In genomic region chr7:132022188-132022587, GRCh38 we compare ENCODE assay signal across 24 cellular contexts.
DNase-seq lines count a peak whose midpoint lies in the region; ATAC-seq, FAIRE-seq and TF ChIP-seq lines count a peak whose summit lies in the region.
"Had no signal": no experiment of that assay in that cellular context is flagged by ENCODE, and none has a peak within 500 bp of the region (broad histone marks: within the 10 kb centered on the region; RNA-seq: fewer than 3 reads in every experiment).

No MANE protein-coding gene starts in this region.

- no peak for TF ChIP-seq RAD21 in K562 (CRISPR knock-in tag; conservative IDR thresholded peaks at IDR 0.05 in 1 of 2, IDR thresholded peaks at IDR 0.05 in 1 of 2)

- TF ChIP-seq EP300 in K562 (IDR thresholded peaks at IDR 0.05; ENCODE audit: low read length): no peak

- H3K4me1 ChIP-seq in K562 (replicated peaks in 1 of 2; ENCODE audit: control insufficient read depth in 2 of 2, insufficient read depth in 2 of 2, low read length in 2 of 2): no peaks in the 10 kb centered on the region
- H3K4me1 ChIP-seq: BLaER1 had no signal

- no peak overlapping the region for H3K4me3 ChIP-seq in K562
- H3K4me3 ChIP-seq: A549, BLaER1, GM12878 had no signal

- no peak overlapping the region for H3K4me2 ChIP-seq in K562 (ENCODE audit: insufficient read depth, low read length)
- H3K4me2 ChIP-seq: A549, BLaER1 had no signal

- WGBS in K562 (ENCODE audit: insufficient coverage, low coverage, missing lambda C conversion rate): 0% methylated on average over 1 of the region's 1 CpG

- no peak for TF ChIP-seq POLR2A in K562 (conservative IDR thresholded peaks at IDR 0.05)

- no peak overlapping the region for H3K9ac ChIP-seq in K562 (ENCODE audit: insufficient read depth in 1 of 2, low read depth in 2 of 2, low read length in 2 of 2)
- H3K9ac ChIP-seq: BLaER1 had no signal

- DNase-seq in DMS 273 (lab: John Stamatoyannopoulos, UW; ENCODE audit: unreplicated experiment) (peak; percentile 15), DMS 273 treated with DMSO at 0.1 percent for 48 hours (lab: John Stamatoyannopoulos, UW) (no peak), NAMALWA (ENCODE audit: low spot score) (peak; percentile 17), K562 (ENCODE audit: extremely low read depth in 1 of 4, low spot score in 3 of 4) (no peak), GM20000 (ENCODE audit: low spot score) (no peak), OCI-M1 (lab: John Stamatoyannopoulos, UW) (no peak)
- DNase-seq: BE2C; C1 segment of cervical spinal cord; CD4-positive, alpha-beta memory T cell; CD4-positive, CD25-positive, alpha-beta regulatory T cell; CD8-positive, alpha-beta memory T cell; COR-L47; DMS153; DMS53; DMS79; DND-41; EL; GDM1 had no signal

- no peaks in the 10 kb centered on the region for H3K9me1 ChIP-seq in K562 (ENCODE audit: control insufficient read depth, insufficient read depth, low read length)

- H3K79me2 ChIP-seq in K562 (ENCODE audit: control insufficient read depth, insufficient read depth, low read length): no peaks in the 10 kb centered on the region

- BruUV-seq in K562 (replicated peaks; lab: Mats Ljungman, UMichigan): no TSS peak

- no peak for FAIRE-seq in K562 (lab: Jason Lieb, UNC)
- FAIRE-seq: A549, GM12878, GM12892, GM18507 had no signal

- H3K36me3 ChIP-seq in K562 (ENCODE audit: control insufficient read depth, insufficient read depth, low read length): no peaks in the 10 kb centered on the region
- H3K36me3 ChIP-seq: BE2C, BLaER1 had no signal

- no peak overlapping the region for H2AFZ ChIP-seq in K562 (ENCODE audit: low read depth, low read length)

- CTCF ChIA-PET in K562 (lab: Yijun Ruan, JAX; ENCODE audit: low intra/inter-chr PET ratio): no interaction called here

- ATAC-seq in K562: no peak
- ATAC-seq: A549, GM12878 had no signal

- intact Hi-C loops in K562 (cut with micrococcal nuclease): no loop called here

- H4K20me1 ChIP-seq in K562 (replicated peaks; ENCODE audit: control insufficient read depth, insufficient read depth, low read length): no peaks in the 10 kb centered on the region
- H4K20me1 ChIP-seq: BLaER1 had no signal

- no peaks in the 10 kb centered on the region; a peak in 1 of 5 replicates for H3K27me3 ChIP-seq in K562 (ENCODE audit: control insufficient read depth in 2 of 2, insufficient read depth in 2 of 2, low read length in 2 of 2)
- H3K27me3 ChIP-seq: BE2C had no signal

- in situ Hi-C loops in K562 (cut with MboI): no loop called here

- POLR2A ChIA-PET in K562 (lab: Yijun Ruan, JAX): no interaction called here

- TF ChIP-seq CTCF in K562 (IDR thresholded peaks at IDR 0.05 in 2 of 3, conservative IDR thresholded peaks at IDR 0.05 in 1 of 3; ENCODE audit: insufficient read depth in 2 of 3, low read depth in 1 of 3, low read length in 3 of 3) (no peak), GM20000 (IDR thresholded peaks at IDR 0.05; ENCODE audit: extremely low read depth, missing control alignments) (no peak)

- no peak overlapping the region for H3K27ac ChIP-seq in K562 (ENCODE audit: extremely low read depth, low read depth, low read length)
- H3K27ac ChIP-seq: 22Rv1, A549, BLaER1 had no signal

- no peaks in the 10 kb centered on the region for H3K9me3 ChIP-seq in K562 (replicated peaks; ENCODE audit: control insufficient read depth, insufficient read depth, low read depth, low read length)
- H3K9me3 ChIP-seq: A549, BE2C, BLaER1 had no signal

TF ChIP-seq in K562, 482 proteins besides CTCF, POLR2A, EP300 and RAD21:
- TF ChIP-seq SP2 (IDR thresholded peaks at IDR 0.05; ENCODE audit: extremely low read depth, low read depth, low read length, poor library complexity, severe bottlenecking) (no peak), HDAC6 (IDR thresholded peaks at IDR 0.05; ENCODE audit: low read depth, low read length) (no peak), PCBP1 (IDR thresholded peaks at IDR 0.05; ENCODE audit: low read depth, low read length, poor library complexity, severe bottlenecking) (peak; percentile 88), PCBP2 (IDR thresholded peaks at IDR 0.05; ENCODE audit: low read depth, low read length, poor library complexity, severe bottlenecking) (peak; percentile 90), ILK (tag; IDR thresholded peaks at IDR 0.05; ENCODE audit: borderline replicate concordance, low read depth) (no peak), NFYB (IDR thresholded peaks at IDR 0.05; ENCODE audit: extremely low read depth, insufficient read length) (no peak), HNRNPK (IDR thresholded peaks at IDR 0.05; ENCODE audit: low read depth, low read length, poor library complexity, severe bottlenecking) (peak; percentile 77)
TF ChIP-seq in K562: peak in this region for 3.

Comparison
In these comparisons a context has a peak if more than half of its experiments do, and no peak if none do; other contexts are left out.
1. DNase-seq: peak in DMS 273 (single experiment) and NAMALWA (single experiment); none in DMS 273 treated with DMSO at 0.1 percent for 48 hours (single experiment), K562 (0 of 4), GM20000 (single experiment) and OCI-M1 (single experiment).